13 cellular contexts compared by ENCODE assay signal in the genomic region with DNA sequence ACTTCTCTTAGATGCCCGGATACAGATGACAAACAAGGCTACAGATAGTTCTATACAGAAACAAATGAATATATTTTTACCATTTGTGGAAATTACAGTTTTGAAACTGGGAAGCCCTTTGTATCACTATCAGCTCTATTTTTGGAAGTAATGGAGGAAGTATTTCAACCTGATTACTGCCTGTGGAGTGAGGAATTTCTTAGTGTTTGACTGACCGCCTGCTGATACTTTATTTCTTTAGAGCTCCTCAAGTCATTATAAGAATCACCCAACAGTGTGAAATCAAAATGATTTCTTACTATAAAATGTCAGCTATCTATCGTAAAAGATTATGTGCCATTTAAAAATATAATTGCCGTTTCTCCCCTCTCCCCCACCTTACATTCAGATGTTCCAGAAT.
"Had no signal": no experiment of that assay in that cellular context is flagged by ENCODE, and none has a peak within 500 bp of the region (broad histone marks: within the 10 kb centered on the region; RNA-seq: fewer than 3 reads in every experiment).

No MANE protein-coding gene starts in this region.

- H3K4me1 ChIP-seq: adrenal gland had no signal

- DNase-seq: activated CD4-positive, alpha-beta T cell treated with anti-CD3 and anti-CD28 coated beads, Interleukin-2, amount 50 U/mL, for 1 hour; activated naive CD4-positive, alpha-beta T cell treated with anti-CD3 and anti-CD28 coated beads, Interleukin-2, amount 10 ng/mL, durations not matched to agents 7 days and 5 days; adrenal gland; central memory CD4-positive, alpha-beta T cell; hypothalamus; left colon; mucosa of descending colon; stimulated activated CD4-positive, alpha-beta T cell treated with anti-CD3 and anti-CD28 coated beads, Interleukin-4, amount 100 ng/mL, for 1 hour; T-helper 17 cell had no signal

- H3K27ac Mint-ChIP-seq: activated naive CD4-positive, alpha-beta T cell treated with anti-CD3 and anti-CD28 coated beads, Interleukin-2, amount 10 ng/mL, durations not matched to agents 7 days and 5 days; activated T-helper 2 cell treated with anti-CD3 and anti-CD28 coated beads, Interferon-gamma antibody, Interleukin-2, Interleukin-4, amounts not matched to agents 10 μg/mL and 5 μg/mL and 100 μg/mL, durations not matched to agents 14 hours and 24 hours and 36 hours; nephron; stimulated activated naive CD8-positive, alpha-beta T cell treated with anti-CD3 and anti-CD28 coated beads, Interleukin-15, Interleukin-2, amounts not matched to agents 100 ng/mL and 50 ng/mL, for 24 hours; T-helper 17 cell had no signal

- H3K4me3 Mint-ChIP-seq: activated naive CD4-positive, alpha-beta T cell treated with anti-CD3 and anti-CD28 coated beads, Interleukin-2, amount 10 ng/mL, durations not matched to agents 7 days and 5 days; nephron; stimulated activated naive CD8-positive, alpha-beta T cell treated with anti-CD3 and anti-CD28 coated beads, Interleukin-15, Interleukin-2, amounts not matched to agents 100 ng/mL and 50 ng/mL, for 24 hours; T-helper 17 cell had no signal

- ATAC-seq: T-helper 17 cell had no signal

- H3K9me3 ChIP-seq: adrenal gland, mucosa of descending colon had no signal

- H3K4me3 ChIP-seq: adrenal gland, lung, mucosa of descending colon had no signal

- H3K9me3 Mint-ChIP-seq: activated naive CD4-positive, alpha-beta T cell treated with anti-CD3 and anti-CD28 coated beads, Interleukin-2, amount 10 ng/mL, durations not matched to agents 7 days and 5 days; activated T-helper 2 cell treated with anti-CD3 and anti-CD28 coated beads, Interferon-gamma antibody, Interleukin-2, Interleukin-4, amounts not matched to agents 10 μg/mL and 5 μg/mL and 100 μg/mL, durations not matched to agents 14 hours and 24 hours and 36 hours; nephron; stimulated activated naive CD8-positive, alpha-beta T cell treated with anti-CD3 and anti-CD28 coated beads, Interleukin-15, Interleukin-2, amounts not matched to agents 100 ng/mL and 50 ng/mL, for 24 hours had no signal

- H3K4me1 Mint-ChIP-seq: activated naive CD4-positive, alpha-beta T cell treated with anti-CD3 and anti-CD28 coated beads, Interleukin-2, amount 10 ng/mL, durations not matched to agents 7 days and 5 days had no signal

- H3K36me3 Mint-ChIP-seq: activated naive CD4-positive, alpha-beta T cell treated with anti-CD3 and anti-CD28 coated beads, Interleukin-2, amount 10 ng/mL, durations not matched to agents 7 days and 5 days had no signal

- H3K36me3 ChIP-seq: adrenal gland had no signal

- H3K27ac ChIP-seq: adrenal gland had no signal

- H3K27me3 ChIP-seq: adrenal gland had no signal

- H3K27me3 Mint-ChIP-seq: activated naive CD4-positive, alpha-beta T cell treated with anti-CD3 and anti-CD28 coated beads, Interleukin-2, amount 10 ng/mL, durations not matched to agents 7 days and 5 days; stimulated activated naive CD8-positive, alpha-beta T cell treated with anti-CD3 and anti-CD28 coated beads, Interleukin-15, Interleukin-2, amounts not matched to agents 100 ng/mL and 50 ng/mL, for 24 hours had no signal
